Comparison of ENCODE assay signal across 8 cellular contexts in genomic region chr12:117968826-117969659, GRCh38. TPM values are rescaled to one million over a fixed set of nuclear protein-coding genes. Genes with fewer than 3 reads are reported as not detected.
A peak's percentile ranks its signal among the peaks of the same experiment; 100 is the strongest.
DNase-seq lines count a peak whose midpoint lies in the region; ATAC-seq, FAIRE-seq and TF ChIP-seq lines count a peak whose summit lies in the region.

KSR2 (minus strand) TSS chr12:117968990; CDS start chr12:117968255, 735 bp downstream.

- H3K4me3 ChIP-seq in heart left ventricle (peak within 1 kb of the TSS; percentile 7 to 52 (median 42)), fibroblast of pulmonary artery (replicated peaks; ENCODE audit: low read depth, low read length) (no peak within 1 kb of the TSS), pancreas (peak within 1 kb of the TSS; percentile 49 to 66 (median 51))

- H3K36me3 ChIP-seq in heart left ventricle (no peaks in the 10 kb centered on the region), pancreas (no peaks in the 10 kb centered on the region)

- no peak for FAIRE-seq in pancreas (lab: Jason Lieb, UNC)

- no peak for TF ChIP-seq CTCF in heart left ventricle (IDR thresholded peaks at IDR 0.05)
- TF ChIP-seq CTCF in fibroblast of pulmonary artery (IDR thresholded peaks at IDR 0.05; ENCODE audit: low read length, missing control alignments): no peak
- no peak for TF ChIP-seq CTCF in pancreas (IDR thresholded peaks at IDR 0.05)

- H3K4me1 ChIP-seq in heart left ventricle (peaks cover 0 to 10% (median 0%) of the 10 kb centered on the region in 12 donors), pancreas (no peaks in the 10 kb centered on the region)

- 1 to 2% (median 1%) methylated on average over 51 to 86 of the region's 86 CpGs for WGBS in heart left ventricle, 4 donors
- 1% methylated on average over 64 to 86 of the region's 86 CpGs for WGBS in pancreas, 2 donors

- ATAC-seq in heart left ventricle (peak in 2 of 4 donors; percentile 22 to 34), Right ventricle myocardium inferior (no peak), HG03139 (IDR thresholded peaks at IDR 0.05; ENCODE audit: unreplicated experiment) (peak; percentile 75), pancreas (peak; percentile 91 to 95 (median 94)), HG03108 (IDR thresholded peaks at IDR 0.05; ENCODE audit: unreplicated experiment) (no peak)

- H3K9me3 ChIP-seq in heart left ventricle (peaks cover 0 to 22% (median 6%) of the 10 kb centered on the region in 12 donors), pancreas (no peaks in the 10 kb centered on the region)

- H3K27ac ChIP-seq in heart left ventricle (no peak within 1 kb of the TSS), pancreas (peak within 1 kb of the TSS; percentile 60 to 74 (median 73))

- TF ChIP-seq POLR2A in heart left ventricle (IDR thresholded peaks at IDR 0.05): no peak

- DNase-seq in heart left ventricle (no peak), Right ventricle myocardium inferior (ENCODE audit: missing footprints) (no peak), NCI-H524 (lab: John Stamatoyannopoulos, UW) (peak; percentile 86 to 87), fibroblast of pulmonary artery (ENCODE audit: low read depth) (peak; percentile 3), pancreas (peak; percentile 88 to 94 (median 91))
- DNase-seq in activated T-cell treated with anti-CD3 and anti-CD28 coated beads, Interleukin-2, amount 50 U/mL, for 1 hour: peak; percentile 53

- intact Hi-C loops in heart left ventricle (cut with DNase I) (no loop called here), Right ventricle myocardium inferior (cut with DNase I) (no loop called here), pancreas (cut with DNase I) (no loop called here)

- H3K27me3 ChIP-seq in heart left ventricle (peaks cover 10 to 65% (median 38%) of the 10 kb centered on the region in 9 donors), pancreas (no peaks in the 10 kb centered on the region)

RNA-seq across cellular contexts. Expression of gene KSR2, which starts in this region (rescaled TPM):
- under 1 TPM in 2 of 9 donors, not detected in 7; 0.02 TPM for total RNA-seq in heart left ventricle
- polyA plus RNA-seq in heart left ventricle: under 1 TPM in 1 of 2 donors, not detected in 1; under 0.01 TPM
- total RNA-seq in Right ventricle myocardium inferior: not detected
- 1 to 10 TPM; 1.1 to 1.8 (median 1.4) TPM for total RNA-seq in pancreas
- polyA plus RNA-seq in pancreas: 1 to 10 TPM in 1 of 2 donors, under 1 TPM in 1; 0.68 to 1.1 TPM

Comparison
In these comparisons a context has a peak if more than half of its experiments do, and no peak if none do; other contexts are left out.
1. ATAC-seq: peak in HG03139 (single experiment) and pancreas (4 of 4); none in Right ventricle myocardium inferior (single experiment) and HG03108 (single experiment).
2. DNase-seq: peak in NCI-H524 (2 of 2), activated T-cell treated with anti-CD3 and anti-CD28 coated beads, Interleukin-2, amount 50 U/mL, for 1 hour (single experiment), fibroblast of pulmonary artery (single experiment) and pancreas (6 of 6); none in heart left ventricle (0 of 5) and Right ventricle myocardium inferior (single experiment).
3. H3K27ac ChIP-seq: peak in pancreas (4 of 4); none in heart left ventricle (0 of 12).